26 cellular contexts compared by ENCODE assay signal in the genomic region with DNA sequence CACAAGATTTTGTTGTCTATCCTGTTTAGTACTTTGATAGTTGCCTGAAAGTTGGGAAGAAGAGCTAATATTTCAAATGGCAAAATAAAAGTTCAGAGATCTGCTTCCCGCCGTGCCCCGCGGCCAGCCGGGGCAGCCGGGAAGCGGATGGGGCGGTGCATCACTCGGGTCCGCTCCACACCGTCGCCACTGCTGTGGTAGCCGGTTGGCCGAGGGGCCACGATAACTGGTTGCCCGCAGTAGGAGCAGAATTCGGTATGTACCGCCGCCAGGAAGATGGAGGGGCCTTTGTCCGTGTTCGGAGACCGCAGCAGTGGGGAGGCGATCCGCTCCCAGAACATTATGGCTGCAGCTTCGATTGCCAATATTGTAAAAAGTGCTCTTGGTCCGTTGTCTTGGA.
"Had no signal": no experiment of that assay in that cellular context is flagged by ENCODE, and none has a peak within 500 bp of the region (broad histone marks: within the 10 kb centered on the region; RNA-seq: fewer than 3 reads in every experiment).

No MANE protein-coding gene starts in this region.

- H3K27ac Mint-ChIP-seq: dendritic cell treated with granulocyte-macrophage colony-stimulating factor and Interleukin-4, amounts not matched to agents 40 ng/mL and 50 ng/mL, for 4 days; effector memory CD8-positive, alpha-beta T cell; endodermal cell; mesothelial cell of epicardium had no signal

- H3K36me3 ChIP-seq: colonic mucosa, esophagus squamous epithelium, gastrocnemius medialis, heart right ventricle, left lung had no signal

- H3K27me3 ChIP-seq: colonic mucosa, esophagus squamous epithelium, gastrocnemius medialis, heart right ventricle, left lung had no signal

- H3K4me1 ChIP-seq: colonic mucosa, esophagus squamous epithelium, gastrocnemius medialis, left lung had no signal

- H3K27me3 Mint-ChIP-seq: dendritic cell treated with granulocyte-macrophage colony-stimulating factor and Interleukin-4, amounts not matched to agents 40 ng/mL and 50 ng/mL, for 4 days; effector memory CD8-positive, alpha-beta T cell had no signal

- ATAC-seq: effector memory CD8-positive, alpha-beta T cell; esophagus mucosa; gastrocnemius medialis; heart right ventricle; left cardiac atrium; left lung; left ventricle myocardium superior; mucosa of descending colon had no signal

- H3K4me3 ChIP-seq: colonic mucosa, esophagus squamous epithelium, gastrocnemius medialis, heart right ventricle, left lung, mucosa of descending colon had no signal

- H3K27ac ChIP-seq: colonic mucosa, epithelial cell of prostate, esophagus squamous epithelium, gastrocnemius medialis, heart right ventricle, left lung had no signal

- H3K36me3 Mint-ChIP-seq: mesothelial cell of epicardium had no signal

- FAIRE-seq: endometrium, islet of Langerhans, keratinocyte had no signal

- H3K4me3 Mint-ChIP-seq: dendritic cell treated with granulocyte-macrophage colony-stimulating factor and Interleukin-4, amounts not matched to agents 40 ng/mL and 50 ng/mL, for 4 days; effector memory CD8-positive, alpha-beta T cell; endodermal cell; mesothelial cell of epicardium had no signal

- H3K9me3 ChIP-seq: colonic mucosa, esophagus squamous epithelium, gastrocnemius medialis, heart right ventricle, left lung, mucosa of descending colon had no signal

- H3K9me3 Mint-ChIP-seq: dendritic cell treated with granulocyte-macrophage colony-stimulating factor and Interleukin-4, amounts not matched to agents 40 ng/mL and 50 ng/mL, for 4 days; effector memory CD8-positive, alpha-beta T cell; endodermal cell; mesothelial cell of epicardium had no signal

- DNase-seq: colonic mucosa; cortex of kidney; effector CD8-positive, alpha-beta T cell; effector memory CD8-positive, alpha-beta T cell; endodermal cell; erythroblast; esophagus squamous epithelium; foreskin fibroblast; foreskin melanocyte; gastrocnemius medialis; glutamatergic neuron; head of caudate nucleus; heart right ventricle; hippocampal formation; left cardiac atrium; left ventricle myocardium superior; mesenchymal stem cell; mucosa of descending colon had no signal
